Comparison of ENCODE assay signal across 12 cellular contexts in the genomic region with DNA sequence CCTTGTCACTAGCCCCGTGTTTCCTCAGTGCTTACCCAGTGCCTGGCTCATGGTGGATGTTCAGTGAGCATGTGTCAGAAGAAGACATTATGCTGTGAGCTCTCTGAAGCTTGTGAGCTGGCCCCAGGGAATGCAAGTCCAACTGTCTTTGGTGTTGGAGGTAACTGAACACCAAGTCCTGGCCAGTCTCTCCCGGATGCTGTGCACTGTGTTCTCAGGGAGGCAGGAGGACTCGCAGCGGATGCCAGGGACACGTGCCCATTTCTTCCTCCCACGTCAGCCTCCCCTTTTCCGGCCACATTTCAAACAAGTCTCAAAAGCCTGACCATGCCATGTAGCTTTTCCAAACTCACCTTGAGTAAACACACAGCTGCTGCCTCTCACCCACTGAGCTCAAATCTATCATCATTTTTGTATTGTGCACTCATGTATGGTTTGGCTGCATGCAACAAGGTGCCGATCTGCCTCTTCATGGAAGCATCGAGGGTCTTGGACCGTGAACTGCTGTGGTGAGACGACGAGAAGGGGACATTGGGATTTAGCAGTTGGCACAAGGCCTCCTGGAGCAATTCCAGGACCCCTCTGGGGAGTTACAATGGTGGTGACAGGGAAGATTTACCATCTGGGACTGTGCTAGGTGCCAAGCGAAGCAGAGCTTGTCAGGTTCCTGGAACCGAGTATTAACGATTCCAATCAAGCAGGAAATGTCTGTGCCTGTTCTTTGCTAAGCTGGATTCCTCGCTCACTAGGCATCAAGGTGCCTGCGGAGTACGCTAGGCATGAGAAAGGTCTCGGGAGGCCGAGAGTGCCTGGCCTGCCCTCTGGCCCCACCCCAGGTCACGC. TPM values are rescaled to one million over a fixed set of nuclear protein-coding genes. Genes with fewer than 3 reads are reported as not detected.
DNase-seq lines count a peak whose midpoint lies in the region; ATAC-seq and TF ChIP-seq lines count a peak whose summit lies in the region.
"Had no signal": no experiment of that assay in that cellular context is flagged by ENCODE, and none has a peak within 500 bp of the region (broad histone marks: within the 10 kb centered on the region; RNA-seq: fewer than 3 reads in every experiment).

No MANE protein-coding gene starts in this region.

- H3K4me1 Mint-ChIP-seq in T-helper 1 cell treated with Interleukin-12 subunit alpha and Interleukin-12 subunit beta and Interleukin-4 antibody, amounts not matched to agents 30 μg/mL and 1 μg/mL, for 36 hours (ENCODE audit: low read depth): peaks cover 27% of the 10 kb centered on the region
- H3K4me1 Mint-ChIP-seq in natural killer cell: peaks cover 27 to 28% of the 10 kb centered on the region in 2 donors

- no peak for ATAC-seq in upper lobe of left lung (ENCODE audit: low FRiP score in 2 of 2)
- ATAC-seq in HG02885 (IDR thresholded peaks at IDR 0.05; ENCODE audit: poor library complexity, unreplicated experiment): no peak
- no peak for ATAC-seq in GM18868 (IDR thresholded peaks at IDR 0.05; ENCODE audit: unreplicated experiment)
- no peak for ATAC-seq in natural killer cell

- H3K36me3 Mint-ChIP-seq in T-helper 1 cell treated with Interleukin-12 subunit alpha and Interleukin-12 subunit beta and Interleukin-4 antibody, amounts not matched to agents 30 μg/mL and 1 μg/mL, for 36 hours (ENCODE audit: low read depth): peaks cover 5% of the 10 kb centered on the region
- no peaks in the 10 kb centered on the region for H3K36me3 Mint-ChIP-seq in natural killer cell

- peaks cover 12 to 28% (median 18%) of the 10 kb centered on the region in 4 donors for H3K4me1 ChIP-seq in upper lobe of left lung

- no peak for TF ChIP-seq EP300 in upper lobe of left lung (IDR thresholded peaks at IDR 0.05)

- H3K27ac ChIP-seq in epithelial cell of prostate (peak overlapping the region; percentile 15), upper lobe of left lung (peak overlapping the region in 3 of 4 donors; percentile 28 to 53 (median 30))

- no peak for TF ChIP-seq POLR2A in upper lobe of left lung (IDR thresholded peaks at IDR 0.05)

- no peaks in the 10 kb centered on the region for H3K27me3 ChIP-seq in upper lobe of left lung

- H3K4me3 ChIP-seq in upper lobe of left lung: no peak overlapping the region

- H3K27me3 Mint-ChIP-seq in T-helper 1 cell treated with Interleukin-12 subunit alpha and Interleukin-12 subunit beta and Interleukin-4 antibody, amounts not matched to agents 30 μg/mL and 1 μg/mL, for 36 hours (ENCODE audit: low read depth): no peaks in the 10 kb centered on the region
- no peaks in the 10 kb centered on the region for H3K27me3 Mint-ChIP-seq in natural killer cell (ENCODE audit: low read depth in 2 of 2)

- DNase-seq in T-helper 1 cell: no peak
- DNase-seq in NCI-H446 treated with DMSO at 0.1 percent for 48 hours (lab: John Stamatoyannopoulos, UW): peak; percentile 96
- DNase-seq in epithelial cell of prostate (ENCODE audit: low read depth, low spot score): no peak
- peak in 1 of 2 donors; percentile 41 for DNase-seq in upper lobe of left lung
- no peak for DNase-seq in natural killer cell
- DNase-seq: activated CD8-positive, alpha-beta memory T cell treated with anti-CD3 and anti-CD28 coated beads, Interleukin-2, amount 50 U/mL, for 4 hours; amygdala; OCI-M1; stimulated activated CD4-positive, alpha-beta T cell treated with anti-CD3 and anti-CD28 coated beads, Interleukin-4, amount 100 ng/mL, for 4 hours had no signal

- no peak overlapping the region for H3K4me3 Mint-ChIP-seq in T-helper 1 cell treated with Interleukin-12 subunit alpha and Interleukin-12 subunit beta and Interleukin-4 antibody, amounts not matched to agents 30 μg/mL and 1 μg/mL, for 36 hours
- H3K4me3 Mint-ChIP-seq in natural killer cell: no peak overlapping the region

- no peaks in the 10 kb centered on the region for H3K9me3 Mint-ChIP-seq in T-helper 1 cell treated with Interleukin-12 subunit alpha and Interleukin-12 subunit beta and Interleukin-4 antibody, amounts not matched to agents 30 μg/mL and 1 μg/mL, for 36 hours
- no peaks in the 10 kb centered on the region for H3K9me3 Mint-ChIP-seq in natural killer cell

- peak overlapping the region; percentile 37 for H3K27ac Mint-ChIP-seq in T-helper 1 cell treated with Interleukin-12 subunit alpha and Interleukin-12 subunit beta and Interleukin-4 antibody, amounts not matched to agents 30 μg/mL and 1 μg/mL, for 36 hours
- no peak overlapping the region for H3K27ac Mint-ChIP-seq in natural killer cell

- WGBS in upper lobe of left lung, 2 donors: 77 to 89% methylated on average over 20 to 21 of the region's 21 CpGs

- no peaks in the 10 kb centered on the region for H3K9me3 ChIP-seq in upper lobe of left lung

- TF ChIP-seq CTCF in upper lobe of left lung (IDR thresholded peaks at IDR 0.05) (no peak), natural killer cell (IDR thresholded peaks at IDR 0.05) (no peak)

- H3K36me3 ChIP-seq in upper lobe of left lung: no peaks in the 10 kb centered on the region

- intact Hi-C loops in natural killer cell (cut with micrococcal nuclease): no loop called here

RNA-seq across cellular contexts. Expression of gene MGAT4A, which starts 44.4 kb away (rescaled TPM):
- total RNA-seq in upper lobe of left lung (10 to 100 TPM; 28.4 to 69.6 (median 53.6) TPM), natural killer cell (100 to 1,000 TPM in 1 of 3 donors, 10 to 100 TPM in 2; 91.6 to 114 (median 96.4) TPM)
